ENCODE assay signal across 9 cellular contexts in the genomic region with DNA sequence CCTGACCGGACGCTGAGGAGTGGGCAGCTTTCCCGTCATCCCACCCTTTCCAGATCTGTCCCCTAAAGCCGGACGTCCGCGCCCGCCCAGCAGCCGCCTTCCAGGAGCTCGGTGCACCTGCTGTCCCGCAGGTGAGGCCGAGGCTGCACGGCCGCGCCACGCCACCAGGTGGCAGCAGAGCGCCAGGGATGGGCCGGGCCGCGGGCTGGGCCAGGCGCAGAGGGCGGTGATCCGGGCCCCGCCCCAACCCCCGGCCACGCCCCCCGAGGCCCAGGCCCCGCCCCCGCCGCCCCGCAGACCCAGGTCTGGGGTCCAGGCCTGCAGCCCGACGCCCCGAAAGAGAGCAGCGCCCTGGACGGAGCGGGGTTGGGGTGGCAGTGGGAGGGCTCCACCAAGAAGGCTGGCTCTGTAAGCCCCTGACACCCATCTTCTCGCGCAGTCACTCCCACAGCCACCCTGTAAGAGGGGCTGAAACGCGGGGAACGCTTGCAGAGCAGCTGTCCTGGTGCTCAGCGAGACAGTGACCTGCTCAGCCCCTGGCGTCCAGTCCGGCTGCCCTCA. TPM values are rescaled to one million over a fixed set of nuclear protein-coding genes. Genes with fewer than 3 reads are reported as not detected.
DNase-seq lines count a peak whose midpoint lies in the region; ATAC-seq and TF ChIP-seq lines count a peak whose summit lies in the region.
"Had no signal": no experiment of that assay in that cellular context is flagged by ENCODE, and none has a peak within 500 bp of the region (broad histone marks: within the 10 kb centered on the region; RNA-seq: fewer than 3 reads in every experiment).

No MANE protein-coding gene starts in this region.

- no peaks in the 10 kb centered on the region for H3F3A ChIP-seq in DOHH2 (ENCODE audit: control insufficient read depth, insufficient read depth)

- peak; percentile 60 for DNase-seq in RWPE2 (ENCODE audit: low spot score)
- DNase-seq in activated gamma-delta T cell treated with anti-CD3 and anti-CD28 coated beads, Interleukin-2, amount 50 U/mL, for 16 hours (ENCODE audit: low read depth) = peak; percentile 79
- peak; percentile 41 to 77 for DNase-seq in cardiac muscle cell (ENCODE audit: low read depth in 1 of 2, low spot score in 1 of 2)
- peak; percentile 72 to 85 for DNase-seq in psoas muscle
- no peak for DNase-seq in vagina (ENCODE audit: extremely low spot score in 2 of 2)
- DNase-seq in SIG-M5 treated with dmso at 0.1 percent for 504 hours (lab: John Stamatoyannopoulos, UW; ENCODE audit: unreplicated experiment) = no peak

- TF ChIP-seq POLR2A in vagina (IDR thresholded peaks at IDR 0.05) = no peak

- H3K36me3 ChIP-seq in DOHH2 (ENCODE audit: control insufficient read depth, low read length) (no peaks in the 10 kb centered on the region), RWPE2 (ENCODE audit: low read depth) (no peaks in the 10 kb centered on the region), cardiac muscle cell (no peaks in the 10 kb centered on the region), psoas muscle (ENCODE audit: insufficient read depth in 1 of 2, low read depth in 1 of 2) (no peaks in the 10 kb centered on the region), vagina (no peaks in the 10 kb centered on the region)

- ATAC-seq in HG02642 (IDR thresholded peaks at IDR 0.05; ENCODE audit: poor library complexity, unreplicated experiment) = peak; percentile 83
- peak; percentile 90 for ATAC-seq in RWPE2 (ENCODE audit: low read depth)
- peak; percentile 90 to 94 (median 92) for ATAC-seq in psoas muscle

- WGBS in psoas muscle, 3 donors = 9 to 14% (median 9%) methylated on average over 36 to 45 of the region's 45 CpGs

- intact Hi-C loops in psoas muscle (cut with DNase I) (loop anchor here (2.0 to 10.0 kb wide), 4 partner anchors 315 to 553 kb away; a partner anchor contains a TSS), vagina (cut with DNase I) (loop anchor here (5.0 to 10.0 kb wide), 3 partner anchors 303 to 553 kb away; a partner anchor contains a TSS)

- H3K27ac ChIP-seq in DOHH2 (ENCODE audit: low read depth, low read length) = no peak overlapping the region
- H3K27ac ChIP-seq in RWPE2 (ENCODE audit: poor library complexity, severe bottlenecking) = no peak overlapping the region
- H3K27ac ChIP-seq in cardiac muscle cell = no peak overlapping the region
- no peak overlapping the region for H3K27ac ChIP-seq in psoas muscle
- H3K27ac ChIP-seq in vagina = no peak overlapping the region

- no peaks in the 10 kb centered on the region for H3K79me2 ChIP-seq in DOHH2 (ENCODE audit: control insufficient read depth, low read length)

- H3K9me3 ChIP-seq in DOHH2 (ENCODE audit: control insufficient read depth, insufficient read depth, low read length) (no peaks in the 10 kb centered on the region), RWPE2 (ENCODE audit: severe bottlenecking) (no peaks in the 10 kb centered on the region), cardiac muscle cell (ENCODE audit: low read depth) (no peaks in the 10 kb centered on the region), psoas muscle (no peaks in the 10 kb centered on the region), vagina (no peaks in the 10 kb centered on the region)

- H3K4me1 ChIP-seq in DOHH2 (ENCODE audit: control insufficient read depth, low read length) = no peaks in the 10 kb centered on the region
- no peaks in the 10 kb centered on the region for H3K4me1 ChIP-seq in RWPE2 (ENCODE audit: insufficient read depth, poor library complexity, severe bottlenecking)
- no peaks in the 10 kb centered on the region for H3K4me1 ChIP-seq in cardiac muscle cell (ENCODE audit: low read depth)
- H3K4me1 ChIP-seq in psoas muscle = no peaks in the 10 kb centered on the region
- H3K4me1 ChIP-seq in vagina = no peaks in the 10 kb centered on the region

- H3K27me3 ChIP-seq in DOHH2 (ENCODE audit: control insufficient read depth, low read length) = no peaks in the 10 kb centered on the region
- H3K27me3 ChIP-seq in RWPE2 (ENCODE audit: insufficient read depth, poor library complexity, severe bottlenecking) = peaks cover 21% of the 10 kb centered on the region
- peaks cover 36% of the 10 kb centered on the region for H3K27me3 ChIP-seq in cardiac muscle cell
- H3K27me3 ChIP-seq in psoas muscle (ENCODE audit: insufficient read depth in 3 of 3, low read length in 2 of 3) = peaks cover 0 to 21% (median 0%) of the 10 kb centered on the region in 3 donors
- H3K27me3 ChIP-seq in vagina = no peaks in the 10 kb centered on the region

- H3K9me2 ChIP-seq in DOHH2 (replicated peaks; ENCODE audit: control insufficient read depth, low read length) = no peaks in the 10 kb centered on the region

- H4K20me1 ChIP-seq in DOHH2 (ENCODE audit: control insufficient read depth, insufficient read depth, low read depth, low read length) = no peaks in the 10 kb centered on the region

- H3K4me2 ChIP-seq in DOHH2 (ENCODE audit: low read length) = no peak overlapping the region

- TF ChIP-seq CTCF in DOHH2 (IDR thresholded peaks at IDR 0.05; ENCODE audit: low read depth, low read length, poor library complexity, severe bottlenecking) = peak; percentile 86
- TF ChIP-seq CTCF in RWPE2 (IDR thresholded peaks at IDR 0.05; ENCODE audit: poor library complexity, severe bottlenecking) = peak; percentile 91
- peak; percentile 72 for TF ChIP-seq CTCF in cardiac muscle cell (IDR thresholded peaks at IDR 0.05; ENCODE audit: low read depth, low read length)
- TF ChIP-seq CTCF in psoas muscle (IDR thresholded peaks at IDR 0.05) = peak; percentile 94
- peak; percentile 80 to 98 (median 90) for TF ChIP-seq CTCF in vagina (IDR thresholded peaks at IDR 0.05)

- H3K4me3 ChIP-seq in DOHH2 (ENCODE audit: low read length) = no peak overlapping the region
- H3K4me3 ChIP-seq in RWPE2 (ENCODE audit: severe bottlenecking) = no peak overlapping the region
- no peak overlapping the region for H3K4me3 ChIP-seq in cardiac muscle cell
- H3K4me3 ChIP-seq in psoas muscle = no peak overlapping the region
- H3K4me3 ChIP-seq in vagina = no peak overlapping the region

RNA-seq across cellular contexts. Expression of a gene that starts 32.2 kb away (rescaled TPM):
- total RNA-seq in cardiac muscle cell = not detected in 2 replicates
- polyA plus RNA-seq in cardiac muscle cell = not detected in 2 replicates
- total RNA-seq in psoas muscle = not detected
- not detected for polyA plus RNA-seq in psoas muscle
- not detected for total RNA-seq in vagina
- total RNA-seq: dermis microvascular lymphatic vessel endothelial cell had no signal

Comparison
In these comparisons a context has a peak if more than half of its experiments do, and no peak if none do; other contexts are left out.
1. DNase-seq: peak in RWPE2 (single experiment), activated gamma-delta T cell treated with anti-CD3 and anti-CD28 coated beads, Interleukin-2, amount 50 U/mL, for 16 hours (single experiment), cardiac muscle cell (2 of 2) and psoas muscle (2 of 2); none in vagina (0 of 2) and SIG-M5 treated with dmso at 0.1 percent for 504 hours (single experiment).
2. Peak in every context shown above with its lines, with median percentiles within 50 percentile points of each other: CTCF ChIP-seq and ATAC-seq.